In genomic region chr22:46092011-46092410, GRCh38 we compare ENCODE assay signal across 14 cellular contexts. TPM values are rescaled to one million over a fixed set of nuclear protein-coding genes. Genes with fewer than 3 reads are reported as not detected.
DNase-seq lines count a peak whose midpoint lies in the region; FAIRE-seq and TF ChIP-seq lines count a peak whose summit lies in the region.
"Had no signal": no experiment of that assay in that cellular context is flagged by ENCODE, and none has a peak within 500 bp of the region (broad histone marks: within the 10 kb centered on the region; RNA-seq: fewer than 3 reads in every experiment).

No MANE protein-coding gene starts in this region.

- peaks cover 61 to 78% of the 10 kb centered on the region in 2 donors for H3K4me1 ChIP-seq in kidney (ENCODE audit: control insufficient read depth in 1 of 2, insufficient read depth in 1 of 2, low read depth in 1 of 2, low read length in 2 of 2)

- intact Hi-C loops in kidney (cut with DNase I) = no loop called here

- no peaks in the 10 kb centered on the region for H3K9me3 ChIP-seq in kidney (ENCODE audit: control insufficient read depth in 1 of 2, low read length in 2 of 2)

- H3K4me3 ChIP-seq in kidney (ENCODE audit: low read length in 2 of 2) = no peak overlapping the region
- H3K4me3 ChIP-seq in skin epidermis = no peak overlapping the region

- no peak overlapping the region for H3K9ac ChIP-seq in kidney (ENCODE audit: low read length in 2 of 2)

- no peak for DNase-seq in caudate nucleus (lab: John Stamatoyannopoulos, UW)
- DNase-seq in kidney = peak; percentile 55
- no peak for DNase-seq in activated CD4-positive, alpha-beta T cell treated with anti-CD3 and anti-CD28 coated beads for 1 hour
- DNase-seq in activated CD8-positive, alpha-beta memory T cell treated with anti-CD3 and anti-CD28 coated beads, Interleukin-2, amount 50 U/mL, for 48 hours = no peak
- no peak for DNase-seq in DMS 273 (lab: John Stamatoyannopoulos, UW; ENCODE audit: unreplicated experiment)
- no peak for DNase-seq in NCI-H2107 treated with DMSO at 0.1 percent for 48 hours (lab: John Stamatoyannopoulos, UW; ENCODE audit: unreplicated experiment)
- DNase-seq: activated CD4-positive, alpha-beta T cell treated with anti-CD3 and anti-CD28 coated beads, Interleukin-2, amount 50 U/mL, for 1 hour; amniotic stem cell; dermis blood vessel endothelial cell; NCI-H1930 had no signal

- TF ChIP-seq CTCF in C4-2B (conservative IDR thresholded peaks at IDR 0.05) = no peak
- no peak for TF ChIP-seq CTCF in kidney (IDR thresholded peaks at IDR 0.05; ENCODE audit: borderline replicate concordance, extremely low read depth, insufficient read depth)

- H3K36me3 ChIP-seq in kidney (ENCODE audit: control insufficient read depth in 1 of 2, insufficient read depth in 2 of 2, low read length in 2 of 2) = peaks cover 2 to 19% of the 10 kb centered on the region in 2 donors

- no peak for FAIRE-seq in kidney (lab: Jason Lieb, UNC)
- FAIRE-seq: D721Med, urothelium cell line had no signal

- H3K27ac ChIP-seq in C4-2B (peak overlapping the region; percentile 93), caudate nucleus (ENCODE audit: low read depth, low read length) (peak overlapping the region; percentile 98), kidney (ENCODE audit: low read depth in 2 of 2, low read length in 2 of 2) (peak overlapping the region in 1 of 2 donors; percentile 22), skin epidermis (peak overlapping the region in 15 of 21 experiments; percentile 2 to 100 (median 94))

RNA-seq across cellular contexts. Expression of gene PPARA, which starts 58.3 kb away (rescaled TPM):
- total RNA-seq in kidney = 36.8 TPM
- polyA plus RNA-seq in kidney (ENCODE audit: insufficient read depth, low read depth, low replicate concordance) = 15.8 TPM
